ENCODE assay signal across 8 cellular contexts in the genomic region with DNA sequence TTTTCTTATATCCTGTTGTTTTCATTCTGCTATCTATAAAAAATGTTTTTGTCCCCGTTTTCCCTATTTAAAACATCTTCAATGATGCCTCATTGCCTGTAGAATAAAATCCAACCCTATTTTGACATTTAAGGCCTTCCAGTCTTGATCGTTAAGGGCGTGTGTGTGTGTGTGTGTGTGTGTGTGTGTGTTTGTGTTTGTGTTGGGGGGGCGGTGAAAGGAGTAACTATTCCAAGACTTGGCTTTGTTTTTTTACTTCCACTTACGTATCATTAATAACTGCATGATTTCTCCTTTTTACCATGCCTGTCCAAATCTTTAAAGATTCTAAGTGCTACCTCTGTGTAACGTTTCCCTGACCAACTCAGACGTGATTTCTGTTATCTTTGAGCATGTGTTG. TPM values are rescaled to one million over a fixed set of nuclear protein-coding genes. Genes with fewer than 3 reads are reported as not detected.
DNase-seq lines count a peak whose midpoint lies in the region; ATAC-seq and TF ChIP-seq lines count a peak whose summit lies in the region.

No MANE protein-coding gene starts in this region.

- TF ChIP-seq POLR2A in HCT116 (IDR thresholded peaks at IDR 0.05; ENCODE audit: borderline replicate concordance, extremely low read depth, insufficient read depth, insufficient read length) = no peak

- BruUV-seq in HCT116 (replicated peaks; lab: Mats Ljungman, UMichigan) = no TSS peak

- no peak for DNase-seq in HCT116 (ENCODE audit: low read depth, low spot score)
- DNase-seq in immature natural killer cell = peak in 2 of 3 donors; percentile 2 to 3
- no peak for DNase-seq in thoracic aorta (ENCODE audit: low spot score)
- DNase-seq in dedifferentiated amniotic fluid mesenchymal stem cell (ENCODE audit: extremely low spot score) = no peak
- no peak for DNase-seq in islet precursor cell

- no peak overlapping the region for H2AFZ ChIP-seq in HCT116 (ENCODE audit: low read depth, low read length, poor library complexity, severe bottlenecking)

- H3K27ac Mint-ChIP-seq in activated T-helper 17 cell treated with anti-CD3 and anti-CD28 coated beads, Interleukin-2, amount 50 U/mL, for 72 hours = peak overlapping the region; percentile 99
- peak overlapping the region; percentile 96 to 100 (median 100) for H3K27ac Mint-ChIP-seq in immature natural killer cell

- CTCF ChIA-PET in HCT116 (lab: Charles Lee) = no interaction called here

- H3K4me1 ChIP-seq in HCT116 (ENCODE audit: control insufficient read depth in 1 of 2, insufficient read depth in 2 of 2, low read length in 2 of 2) (peaks cover 5 to 14% of the 10 kb centered on the region in 2 experiments), thoracic aorta (ENCODE audit: control insufficient read depth in 1 of 2, low read depth in 2 of 2) (peaks cover 30 to 35% of the 10 kb centered on the region in 2 donors)

- no peaks in the 10 kb centered on the region for H3K9me3 Mint-ChIP-seq in activated T-helper 17 cell treated with anti-CD3 and anti-CD28 coated beads, Interleukin-2, amount 50 U/mL, for 72 hours
- H3K9me3 Mint-ChIP-seq in immature natural killer cell = no peaks in the 10 kb centered on the region

- H3K4me3 Mint-ChIP-seq in activated T-helper 17 cell treated with anti-CD3 and anti-CD28 coated beads, Interleukin-2, amount 50 U/mL, for 72 hours = peak overlapping the region; percentile 98
- H3K4me3 Mint-ChIP-seq in immature natural killer cell = peak overlapping the region; percentile 99 to 100 (median 100)

- RAD21 ChIA-PET in HCT116 (lab: Charles Lee; ENCODE audit: low non-redundant PET in 1 of 2, low total read pairs in 2 of 2, uncharacterized antibody in 2 of 2, unreplicated experiment in 2 of 2) = no interaction called here

- POLR2A ChIA-PET in HCT116 (lab: Charles Lee) = no interaction called here

- TF ChIP-seq CTCF in 22Rv1 (IDR thresholded peaks at IDR 0.05) (no peak), HCT116 (IDR thresholded peaks at IDR 0.05 in 2 of 3, conservative IDR thresholded peaks at IDR 0.05 in 1 of 3; ENCODE audit: borderline replicate concordance in 1 of 3, insufficient read depth in 1 of 3, low read depth in 2 of 3, low read length in 2 of 3) (no peak), thoracic aorta (IDR thresholded peaks at IDR 0.05) (no peak)

- no peaks in the 10 kb centered on the region for H3K27me3 Mint-ChIP-seq in activated T-helper 17 cell treated with anti-CD3 and anti-CD28 coated beads, Interleukin-2, amount 50 U/mL, for 72 hours
- peaks cover 5 to 9% (median 6%) of the 10 kb centered on the region in 3 donors for H3K27me3 Mint-ChIP-seq in immature natural killer cell (ENCODE audit: low read depth in 3 of 3)

- H3K27ac ChIP-seq in 22Rv1 (peak overlapping the region; percentile 81), HCT116 (ENCODE audit: low read depth, low read length) (peak overlapping the region; percentile 54; the same call in 1 of the 2 replicates), thoracic aorta (peak overlapping the region; percentile 71 to 86)

- H3K9ac ChIP-seq in HCT116 (ENCODE audit: low read length) = peak overlapping the region; percentile 71

- H3K27me3 ChIP-seq in HCT116 (ENCODE audit: insufficient read depth, low read length) (no peaks in the 10 kb centered on the region), thoracic aorta (replicated peaks; ENCODE audit: insufficient read depth) (no peaks in the 10 kb centered on the region)

- peaks cover 30% of the 10 kb centered on the region for H3K4me1 Mint-ChIP-seq in activated T-helper 17 cell treated with anti-CD3 and anti-CD28 coated beads, Interleukin-2, amount 50 U/mL, for 72 hours
- peaks cover 47 to 78% of the 10 kb centered on the region in 2 donors for H3K4me1 Mint-ChIP-seq in immature natural killer cell

- ATAC-seq in HCT116 = no peak
- ATAC-seq in activated T-helper 17 cell treated with anti-CD3 and anti-CD28 coated beads, Interleukin-2, amount 50 U/mL, for 72 hours (replicated peaks) = no peak
- ATAC-seq in thoracic aorta (ENCODE audit: insufficient number of reproducible peaks, low FRiP score, low read depth) = no peak
- no peak for ATAC-seq in GM21367 (IDR thresholded peaks at IDR 0.05; ENCODE audit: unreplicated experiment)

- peaks cover 84% of the 10 kb centered on the region for H3K79me2 ChIP-seq in HCT116 (ENCODE audit: insufficient read depth, low read length)

- H3K9me2 ChIP-seq in HCT116 (ENCODE audit: insufficient read depth) = no peaks in the 10 kb centered on the region

- peaks cover 14 to 30% of the 10 kb centered on the region in 2 experiments; a peak in 2 of 4 replicates for H3K36me3 ChIP-seq in HCT116 (ENCODE audit: control insufficient read depth in 1 of 2, insufficient read depth in 2 of 2, low read length in 2 of 2)
- H3K36me3 ChIP-seq in thoracic aorta = peaks cover 4% of the 10 kb centered on the region

- H3K36me3 Mint-ChIP-seq in activated T-helper 17 cell treated with anti-CD3 and anti-CD28 coated beads, Interleukin-2, amount 50 U/mL, for 72 hours (ENCODE audit: low read depth) = peaks cover 80% of the 10 kb centered on the region
- H3K36me3 Mint-ChIP-seq in immature natural killer cell = peaks cover 0 to 8% (median 0%) of the 10 kb centered on the region in 3 donors

- no peaks in the 10 kb centered on the region for H4K20me1 ChIP-seq in HCT116 (ENCODE audit: insufficient read depth)

- peak overlapping the region; percentile 86 for H3K4me2 ChIP-seq in HCT116 (ENCODE audit: low read length)

- TF ChIP-seq RAD21 in HCT116 (IDR thresholded peaks at IDR 0.05; ENCODE audit: low read depth) = no peak

- H3K4me3 ChIP-seq in HCT116 (replicated peaks in 1 of 2; ENCODE audit: low read depth in 1 of 2, low read length in 2 of 2) = peak overlapping the region; percentile 88 to 94
- H3K4me3 ChIP-seq in thoracic aorta = peak overlapping the region; percentile 97

- H3K9me3 ChIP-seq in HCT116 (ENCODE audit: control insufficient read depth in 1 of 2, insufficient read depth in 1 of 2, low read depth in 1 of 2, low read length in 2 of 2) = no peaks in the 10 kb centered on the region
- H3K9me3 ChIP-seq in thoracic aorta = no peaks in the 10 kb centered on the region

- intact Hi-C loops in HCT116 (cut with micrococcal nuclease) = loop anchor here (5.0 kb wide), 1 partner anchor 55 kb away; a partner anchor contains a TSS

TF ChIP-seq in HCT116, 20 proteins besides CTCF, POLR2A, EP300 and RAD21 (continues in another document):
- TF ChIP-seq SIN3A (IDR thresholded peaks at IDR 0.05; ENCODE audit: low read depth) (no peak), EGR1 (IDR thresholded peaks at IDR 0.05; ENCODE audit: low read depth) (no peak), SP1 (IDR thresholded peaks at IDR 0.05; ENCODE audit: low read depth) (no peak), TCF7L2 (IDR thresholded peaks at IDR 0.05; ENCODE audit: borderline replicate concordance, extremely low read depth, insufficient read depth, insufficient read length) (no peak), ZFX (IDR thresholded peaks at IDR 0.05) (no peak), JUND (IDR thresholded peaks at IDR 0.05) (no peak)
- TF ChIP-seq, protein P1, sequence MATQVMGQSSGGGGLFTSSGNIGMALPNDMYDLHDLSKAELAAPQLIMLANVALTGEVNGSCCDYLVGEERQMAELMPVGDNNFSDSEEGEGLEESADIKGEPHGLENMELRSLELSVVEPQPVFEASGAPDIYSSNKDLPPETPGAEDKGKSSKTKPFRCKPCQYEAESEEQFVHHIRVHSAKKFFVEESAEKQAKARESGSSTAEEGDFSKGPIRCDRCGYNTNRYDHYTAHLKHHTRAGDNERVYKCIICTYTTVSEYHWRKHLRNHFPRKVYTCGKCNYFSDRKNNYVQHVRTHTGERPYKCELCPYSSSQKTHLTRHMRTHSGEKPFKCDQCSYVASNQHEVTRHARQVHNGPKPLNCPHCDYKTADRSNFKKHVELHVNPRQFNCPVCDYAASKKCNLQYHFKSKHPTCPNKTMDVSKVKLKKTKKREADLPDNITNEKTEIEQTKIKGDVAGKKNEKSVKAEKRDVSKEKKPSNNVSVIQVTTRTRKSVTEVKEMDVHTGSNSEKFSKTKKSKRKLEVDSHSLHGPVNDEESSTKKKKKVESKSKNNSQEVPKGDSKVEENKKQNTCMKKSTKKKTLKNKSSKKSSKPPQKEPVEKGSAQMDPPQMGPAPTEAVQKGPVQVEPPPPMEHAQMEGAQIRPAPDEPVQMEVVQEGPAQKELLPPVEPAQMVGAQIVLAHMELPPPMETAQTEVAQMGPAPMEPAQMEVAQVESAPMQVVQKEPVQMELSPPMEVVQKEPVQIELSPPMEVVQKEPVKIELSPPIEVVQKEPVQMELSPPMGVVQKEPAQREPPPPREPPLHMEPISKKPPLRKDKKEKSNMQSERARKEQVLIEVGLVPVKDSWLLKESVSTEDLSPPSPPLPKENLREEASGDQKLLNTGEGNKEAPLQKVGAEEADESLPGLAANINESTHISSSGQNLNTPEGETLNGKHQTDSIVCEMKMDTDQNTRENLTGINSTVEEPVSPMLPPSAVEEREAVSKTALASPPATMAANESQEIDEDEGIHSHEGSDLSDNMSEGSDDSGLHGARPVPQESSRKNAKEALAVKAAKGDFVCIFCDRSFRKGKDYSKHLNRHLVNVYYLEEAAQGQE (IDR thresholded peaks at IDR 0.05; ENCODE audit: low read depth) = no peak
- TF ChIP-seq, protein P2, sequence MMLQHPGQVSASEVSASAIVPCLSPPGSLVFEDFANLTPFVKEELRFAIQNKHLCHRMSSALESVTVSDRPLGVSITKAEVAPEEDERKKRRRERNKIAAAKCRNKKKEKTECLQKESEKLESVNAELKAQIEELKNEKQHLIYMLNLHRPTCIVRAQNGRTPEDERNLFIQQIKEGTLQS (IDR thresholded peaks at IDR 0.05) = no peak

RNA-seq across cellular contexts. Expression of a gene that starts 0.8 kb away (rescaled TPM):
- total RNA-seq in HCT116 (2021; ENCODE audit: unreplicated experiment) (21.1 TPM), thoracic aorta (10 to 100 TPM; 11.5 to 18.3 TPM)
- 6.3 and 6.6 TPM in 2 replicates for polyA plus RNA-seq in HCT116 (2012)
- 10 to 100 TPM; 20.7 to 27.7 TPM for total RNA-seq in activated T-helper 17 cell treated with anti-CD3 and anti-CD28 coated beads, Interleukin-2, amount 50 U/mL, for 72 hours
- polyA plus RNA-seq in immature natural killer cell = 10 to 100 TPM in 2 of 3 donors, 1 to 10 TPM in 1; 2.6 to 27.0 (median 15.4) TPM

RNA-seq across cellular contexts. Expression of a gene that starts 1.0 kb away (rescaled TPM):
- total RNA-seq in HCT116 (2021; ENCODE audit: unreplicated experiment) = 44.2 TPM
- polyA plus RNA-seq in HCT116 (2012) = 14.4 and 19.5 TPM in 2 replicates
- 10 to 100 TPM; 40.7 to 50.5 TPM for total RNA-seq in activated T-helper 17 cell treated with anti-CD3 and anti-CD28 coated beads, Interleukin-2, amount 50 U/mL, for 72 hours
- 10 to 100 TPM in 2 of 3 donors, 1 to 10 TPM in 1; 5.3 to 15.8 (median 13.1) TPM for polyA plus RNA-seq in immature natural killer cell
- total RNA-seq in thoracic aorta = 10 to 100 TPM; 21.1 to 32.0 TPM

RNA-seq across cellular contexts. Expression of a gene that starts 55.0 kb away (rescaled TPM):
- total RNA-seq in HCT116 (2021; ENCODE audit: unreplicated experiment) (27.6 TPM), thoracic aorta (1 to 10 TPM; 2.6 to 9.9 TPM)
- 12.7 and 20.6 TPM in 2 replicates for polyA plus RNA-seq in HCT116 (2012)
- 10 to 100 TPM; 15.2 to 16.6 TPM for total RNA-seq in activated T-helper 17 cell treated with anti-CD3 and anti-CD28 coated beads, Interleukin-2, amount 50 U/mL, for 72 hours
- 1 to 10 TPM; 6.2 to 9.7 (median 8.1) TPM for polyA plus RNA-seq in immature natural killer cell

RNA-seq across cellular contexts. Expression of a gene that starts 55.3 kb away (rescaled TPM):
- total RNA-seq in HCT116 (2021; ENCODE audit: unreplicated experiment) (19.0 TPM), thoracic aorta (1 to 10 TPM; 5.1 to 8.0 TPM)
- polyA plus RNA-seq in HCT116 (2012) = 3.7 and 5.3 TPM in 2 replicates
- 10 to 100 TPM; 17.4 to 27.0 TPM for total RNA-seq in activated T-helper 17 cell treated with anti-CD3 and anti-CD28 coated beads, Interleukin-2, amount 50 U/mL, for 72 hours
- 10 to 100 TPM in 1 of 3 donors, 1 to 10 TPM in 2; 7.1 to 12.5 (median 8.5) TPM for polyA plus RNA-seq in immature natural killer cell

Comparison
In these comparisons a context has a peak if more than half of its experiments do, and no peak if none do; other contexts are left out.
1. DNase-seq: peak in immature natural killer cell (2 of 3); none in HCT116 (single experiment), thoracic aorta (single experiment), dedifferentiated amniotic fluid mesenchymal stem cell (single experiment) and islet precursor cell (single experiment).
2. Peak in every context shown above with its lines, with median percentiles within 50 percentile points of each other: H3K27ac ChIP-seq.